In the genomic region with DNA sequence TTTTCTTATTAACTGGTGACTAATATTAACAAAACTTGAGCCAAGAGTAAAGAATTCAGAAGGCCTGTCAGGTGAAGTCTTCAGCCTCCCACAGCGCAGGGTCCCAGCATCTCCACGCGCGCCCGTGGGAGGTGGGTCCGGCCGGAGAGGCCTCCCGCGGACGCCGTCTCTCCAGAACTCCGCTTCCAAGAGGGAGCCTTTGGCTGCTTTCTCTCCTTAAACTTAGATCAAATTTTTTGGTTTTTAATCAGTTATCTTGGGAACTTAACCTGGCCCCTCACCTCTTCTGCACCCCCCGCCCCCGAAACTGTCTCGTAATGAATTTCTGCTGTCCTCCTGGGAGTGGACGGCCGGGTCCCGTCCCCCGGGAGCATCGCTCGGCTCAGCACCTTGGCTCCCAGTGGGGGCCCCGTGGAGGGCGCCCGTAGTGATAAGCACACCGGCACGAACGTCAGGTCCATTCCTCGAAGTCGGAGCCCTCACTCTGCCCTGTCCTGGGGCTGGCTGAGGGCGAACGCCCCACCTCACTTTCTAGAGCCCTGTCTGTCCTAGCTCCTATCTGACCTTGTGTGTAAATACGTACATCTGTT, we compare ENCODE assay signal across 23 cellular contexts.
"Had no signal": no experiment of that assay in that cellular context is flagged by ENCODE, and none has a peak within 500 bp of the region (broad histone marks: within the 10 kb centered on the region; RNA-seq: fewer than 3 reads in every experiment).

No MANE protein-coding gene starts in this region.

- ATAC-seq: activated CD8-positive, alpha-beta memory T cell treated with anti-CD3 and anti-CD28 coated beads, Interleukin-2, amount 10 ng/mL, durations not matched to agents 7 days and 5 days; activated CD8-positive, alpha-beta T cell treated with anti-CD3 and anti-CD28 coated beads for 36 hours; body of pancreas; heart left ventricle; left ventricle myocardium superior; T-helper 17 cell; upper lobe of right lung had no signal

- H3K27ac ChIP-seq: body of pancreas, cardiac muscle cell, epithelial cell of prostate, heart left ventricle, right lobe of liver, upper lobe of right lung had no signal

- H3K27me3 ChIP-seq: body of pancreas, heart left ventricle, right lobe of liver, upper lobe of right lung had no signal

- H3K27me3 Mint-ChIP-seq: activated CD8-positive, alpha-beta T cell treated with anti-CD3 and anti-CD28 coated beads for 36 hours; T-helper 17 cell had no signal

- H3K4me3 ChIP-seq: body of pancreas, cardiac muscle cell, heart left ventricle, right lobe of liver, upper lobe of right lung had no signal

- DNase-seq: activated CD4-positive, alpha-beta T cell treated with anti-CD3 and anti-CD28 coated beads, Interleukin-2, amount 10 ng/mL, durations not matched to agents 7 days and 5 days; activated CD8-positive, alpha-beta memory T cell treated with anti-CD3 and anti-CD28 coated beads, Interleukin-2, amount 10 ng/mL, durations not matched to agents 7 days and 5 days; activated CD8-positive, alpha-beta T cell treated with anti-CD3 and anti-CD28 coated beads for 36 hours; activated naive CD4-positive, alpha-beta T cell treated with anti-CD3 and anti-CD28 coated beads, Interleukin-2, amount 10 ng/mL, durations not matched to agents 7 days and 5 days; anterior cingulate cortex; body of pancreas; cortex of kidney; left ventricle myocardium superior; occipital lobe; right lobe of liver; small intestine; stimulated activated CD4-positive, alpha-beta T cell treated with anti-CD3 and anti-CD28 coated beads, Interleukin-15, amount 100 ng/mL, for 24 hours; stimulated activated CD4-positive, alpha-beta T cell treated with anti-CD3 and anti-CD28 coated beads, Interleukin-2, amount 100 ng/mL, for 48 hours; stimulated activated CD8-positive, alpha-beta memory T cell treated with anti-CD3 and anti-CD28 coated beads, Interleukin-4, amount 100 ng/mL, for 48 hours; stimulated activated naive CD4-positive, alpha-beta T cell; SW 1271; T-helper 17 cell; upper lobe of right lung had no signal

- H3K27ac Mint-ChIP-seq: activated CD4-positive, alpha-beta T cell treated with anti-CD3 and anti-CD28 coated beads, Interleukin-2, amount 10 ng/mL, durations not matched to agents 7 days and 5 days; activated CD8-positive, alpha-beta memory T cell treated with anti-CD3 and anti-CD28 coated beads, Interleukin-2, amount 10 ng/mL, durations not matched to agents 7 days and 5 days; activated CD8-positive, alpha-beta T cell treated with anti-CD3 and anti-CD28 coated beads for 36 hours; activated naive CD4-positive, alpha-beta T cell treated with anti-CD3 and anti-CD28 coated beads, Interleukin-2, amount 10 ng/mL, durations not matched to agents 7 days and 5 days; activated T-helper 2 cell treated with anti-CD3 and anti-CD28 coated beads, Interferon-gamma antibody, Interleukin-2, Interleukin-4, amounts not matched to agents 10 μg/mL and 5 μg/mL and 100 μg/mL, durations not matched to agents 14 hours and 24 hours and 36 hours; memory B cell; T-helper 17 cell had no signal

- H3K9me3 Mint-ChIP-seq: activated CD4-positive, alpha-beta T cell treated with anti-CD3 and anti-CD28 coated beads, Interleukin-2, amount 10 ng/mL, durations not matched to agents 7 days and 5 days; activated CD8-positive, alpha-beta T cell treated with anti-CD3 and anti-CD28 coated beads for 36 hours; activated naive CD4-positive, alpha-beta T cell treated with anti-CD3 and anti-CD28 coated beads, Interleukin-2, amount 10 ng/mL, durations not matched to agents 7 days and 5 days; activated T-helper 2 cell treated with anti-CD3 and anti-CD28 coated beads, Interferon-gamma antibody, Interleukin-2, Interleukin-4, amounts not matched to agents 10 μg/mL and 5 μg/mL and 100 μg/mL, durations not matched to agents 14 hours and 24 hours and 36 hours; memory B cell had no signal

- H3K4me1 ChIP-seq: body of pancreas, right lobe of liver, upper lobe of right lung had no signal

- H3K9me3 ChIP-seq: body of pancreas, heart left ventricle, right lobe of liver, upper lobe of right lung had no signal

- H3K4me3 Mint-ChIP-seq: activated CD4-positive, alpha-beta T cell treated with anti-CD3 and anti-CD28 coated beads, Interleukin-2, amount 10 ng/mL, durations not matched to agents 7 days and 5 days; activated CD8-positive, alpha-beta memory T cell treated with anti-CD3 and anti-CD28 coated beads, Interleukin-2, amount 10 ng/mL, durations not matched to agents 7 days and 5 days; activated CD8-positive, alpha-beta T cell treated with anti-CD3 and anti-CD28 coated beads for 36 hours; activated naive CD4-positive, alpha-beta T cell treated with anti-CD3 and anti-CD28 coated beads, Interleukin-2, amount 10 ng/mL, durations not matched to agents 7 days and 5 days; memory B cell; T-helper 17 cell had no signal
